In the genomic region with DNA sequence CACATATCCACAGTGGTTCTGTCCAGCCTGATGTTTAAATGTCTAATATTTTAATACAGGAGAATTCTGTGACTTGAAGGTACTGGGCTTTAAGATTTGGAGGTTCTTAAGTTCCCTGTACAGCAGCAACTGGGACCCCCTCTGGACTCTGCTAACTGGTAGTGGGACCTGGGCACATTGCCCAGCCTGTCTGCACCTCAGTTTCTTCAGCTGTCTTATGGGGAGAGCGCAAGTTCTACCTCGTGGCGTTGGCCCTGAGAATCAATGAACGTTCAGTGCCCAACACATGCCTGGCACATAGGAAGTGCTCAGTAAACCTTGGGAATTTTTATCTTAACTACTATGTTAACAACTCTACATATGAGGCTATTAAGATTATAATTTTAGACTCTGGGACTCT, we compare ENCODE assay signal across 14 cellular contexts. TPM values are rescaled to one million over a fixed set of nuclear protein-coding genes. Genes with fewer than 3 reads are reported as not detected.
DNase-seq lines count a peak whose midpoint lies in the region; ATAC-seq and TF ChIP-seq lines count a peak whose summit lies in the region.
"Had no signal": no experiment of that assay in that cellular context is flagged by ENCODE, and none has a peak within 500 bp of the region (broad histone marks: within the 10 kb centered on the region; RNA-seq: fewer than 3 reads in every experiment).

No MANE protein-coding gene starts in this region.

- H4K20me1 ChIP-seq in PC-9 (ENCODE audit: insufficient read depth), result no peaks in the 10 kb centered on the region

- H3K9me3 Mint-ChIP-seq in glutamatergic neuron (ENCODE audit: unreplicated experiment), result peaks cover 7% of the 10 kb centered on the region
- no peaks in the 10 kb centered on the region for H3K9me3 Mint-ChIP-seq in stimulated activated naive B cell treated with anti-CD40 and anti-IgM and Interleukin-4, amounts not matched to agents 10 μg/mL and 1 μg/mL and 100 μg/mL, for 72 hours

- H3K9me2 ChIP-seq in PC-9 (ENCODE audit: insufficient read depth), result no peaks in the 10 kb centered on the region

- peak in 2 of 3 donors; percentile 26 to 46 for DNase-seq in right cardiac atrium
- no peak for DNase-seq in right atrium auricular region (ENCODE audit: low spot score)
- DNase-seq in PC-9, result no peak
- no peak for DNase-seq in glutamatergic neuron
- no peak for DNase-seq in stimulated activated naive B cell treated with anti-CD40 and anti-IgM and Interleukin-4, amounts not matched to agents 10 μg/mL and 1 μg/mL and 100 μg/mL, for 72 hours
- DNase-seq in COLO668 (lab: John Stamatoyannopoulos, UW; ENCODE audit: unreplicated experiment), result no peak
- DNase-seq in GM20000 (ENCODE audit: low spot score), result no peak
- no peak for DNase-seq in thyroid gland
- DNase-seq: GOT3; NCI-H1694; NK-92 treated with Interleukin-12 subunit alpha and Interleukin-12 subunit beta, amount 100 ng/mL, for 24 hours; T-helper 9 cell had no signal

- H3K4me1 ChIP-seq in right cardiac atrium (ENCODE audit: control insufficient read depth, insufficient read depth, low read length) (no peaks in the 10 kb centered on the region), right atrium auricular region (peaks cover 0 to 20% of the 10 kb centered on the region in 2 donors), PC-9 (replicated peaks; ENCODE audit: insufficient read depth) (peaks cover 27% of the 10 kb centered on the region), thyroid gland (peaks cover 5 to 13% of the 10 kb centered on the region in 2 donors)

- no peak for ATAC-seq in right cardiac atrium
- no peak for ATAC-seq in stimulated activated naive B cell treated with anti-CD40 and anti-IgM and Interleukin-4, amounts not matched to agents 10 μg/mL and 1 μg/mL and 100 μg/mL, for 72 hours (replicated peaks)
- ATAC-seq: mucosa of descending colon had no signal

- no peaks in the 10 kb centered on the region for H3K36me3 Mint-ChIP-seq in glutamatergic neuron (ENCODE audit: unreplicated experiment)
- peaks cover 8 to 24% of the 10 kb centered on the region in 2 donors for H3K36me3 Mint-ChIP-seq in stimulated activated naive B cell treated with anti-CD40 and anti-IgM and Interleukin-4, amounts not matched to agents 10 μg/mL and 1 μg/mL and 100 μg/mL, for 72 hours

- no peaks in the 10 kb centered on the region for H3K9me3 ChIP-seq in right cardiac atrium (ENCODE audit: control insufficient read depth, low read length)
- no peaks in the 10 kb centered on the region for H3K9me3 ChIP-seq in right atrium auricular region
- no peaks in the 10 kb centered on the region for H3K9me3 ChIP-seq in PC-9 (ENCODE audit: insufficient read depth, low read depth)
- H3K9me3 ChIP-seq in thyroid gland, result no peaks in the 10 kb centered on the region
- H3K9me3 ChIP-seq: mucosa of descending colon had no signal

- H3K36me3 ChIP-seq in right atrium auricular region (peaks cover 9% of the 10 kb centered on the region), PC-9 (ENCODE audit: low read depth) (no peaks in the 10 kb centered on the region), thyroid gland (no peaks in the 10 kb centered on the region)

- no peaks in the 10 kb centered on the region for H3K79me2 ChIP-seq in PC-9 (ENCODE audit: low read depth)
- H3K79me2 ChIP-seq: hepatocyte had no signal

- H3K27ac ChIP-seq in right cardiac atrium (ENCODE audit: low read length), result no peak overlapping the region
- H3K27ac ChIP-seq in right atrium auricular region, result no peak overlapping the region
- H3K27ac ChIP-seq in PC-9, result no peak overlapping the region
- no peak overlapping the region for H3K27ac ChIP-seq in thyroid gland
- H3K27ac ChIP-seq: hepatocyte had no signal

- POLR2A ChIA-PET in PC-9 (lab: Charles Lee; ENCODE audit: unreplicated experiment), result no interaction called here

- TF ChIP-seq CTCF in right atrium auricular region (IDR thresholded peaks at IDR 0.05), result no peak
- TF ChIP-seq CTCF in PC-9 (conservative IDR thresholded peaks at IDR 0.05), result no peak
- TF ChIP-seq CTCF in glutamatergic neuron (IDR thresholded peaks at IDR 0.05; ENCODE audit: partially characterized antibody, unreplicated experiment), result no peak
- no peak for TF ChIP-seq CTCF in GM20000 (IDR thresholded peaks at IDR 0.05; ENCODE audit: extremely low read depth, missing control alignments)
- no peak for TF ChIP-seq CTCF in thyroid gland (IDR thresholded peaks at IDR 0.05)

- H3K4me3 ChIP-seq in right cardiac atrium (ENCODE audit: low read length) (no peak overlapping the region), right atrium auricular region (no peak overlapping the region), PC-9 (no peak overlapping the region), thyroid gland (replicated peaks in 1 of 3) (no peak overlapping the region)
- H3K4me3 ChIP-seq: hepatocyte, mucosa of descending colon had no signal

- peaks cover 8% of the 10 kb centered on the region; the same call in 1 of the 2 replicates for H3F3A ChIP-seq in PC-9 (ENCODE audit: insufficient read depth, low read depth)

- BruUV-seq in PC-9 (replicated peaks; lab: Mats Ljungman, UMichigan), result no TSS peak

- H3K27ac Mint-ChIP-seq in glutamatergic neuron (ENCODE audit: unreplicated experiment), result peak overlapping the region; percentile 73
- no peak overlapping the region for H3K27ac Mint-ChIP-seq in stimulated activated naive B cell treated with anti-CD40 and anti-IgM and Interleukin-4, amounts not matched to agents 10 μg/mL and 1 μg/mL and 100 μg/mL, for 72 hours

- intact Hi-C loops in right cardiac atrium (cut with DNase I), result no loop called here
- intact Hi-C loops in PC-9 (cut with micrococcal nuclease; ENCODE audit: unreplicated experiment), result no loop called here
- intact Hi-C loops in thyroid gland (cut with DNase I), result no loop called here

- CTCF ChIA-PET in PC-9 (lab: Charles Lee), result interaction anchor here (1.6 kb wide), 1 partner anchor 333 kb away, joined by 3 read pairs; no protein-coding TSS in a partner anchor

- no peak for TF ChIP-seq POLR2A in thyroid gland (IDR thresholded peaks at IDR 0.05)

- peak overlapping the region; percentile 78; the same call in 1 of the 2 replicates for H3K4me2 ChIP-seq in PC-9

- 95% methylated on average over 4 of the region's 4 CpGs for WGBS in right cardiac atrium
- 90 to 93% methylated on average over 4 of the region's 4 CpGs for WGBS in thyroid gland, 2 donors

- H3K27me3 Mint-ChIP-seq in glutamatergic neuron (ENCODE audit: unreplicated experiment), result no peaks in the 10 kb centered on the region
- peaks cover 0 to 3% of the 10 kb centered on the region in 2 donors for H3K27me3 Mint-ChIP-seq in stimulated activated naive B cell treated with anti-CD40 and anti-IgM and Interleukin-4, amounts not matched to agents 10 μg/mL and 1 μg/mL and 100 μg/mL, for 72 hours

- H3K4me3 Mint-ChIP-seq in glutamatergic neuron (ENCODE audit: unreplicated experiment), result peak overlapping the region; percentile 91
- peak overlapping the region; percentile 90 to 97 for H3K4me3 Mint-ChIP-seq in stimulated activated naive B cell treated with anti-CD40 and anti-IgM and Interleukin-4, amounts not matched to agents 10 μg/mL and 1 μg/mL and 100 μg/mL, for 72 hours

- peaks cover 11% of the 10 kb centered on the region for H3K4me1 Mint-ChIP-seq in glutamatergic neuron (ENCODE audit: low read depth, unreplicated experiment)
- H3K4me1 Mint-ChIP-seq in stimulated activated naive B cell treated with anti-CD40 and anti-IgM and Interleukin-4, amounts not matched to agents 10 μg/mL and 1 μg/mL and 100 μg/mL, for 72 hours, result peaks cover 19 to 47% of the 10 kb centered on the region in 2 donors

- no peak overlapping the region for H2AFZ ChIP-seq in PC-9
- H2AFZ ChIP-seq: hepatocyte had no signal

- H3K27me3 ChIP-seq in right cardiac atrium (ENCODE audit: control insufficient read depth, insufficient read depth) (no peaks in the 10 kb centered on the region), right atrium auricular region (no peaks in the 10 kb centered on the region), PC-9 (ENCODE audit: insufficient read depth, low read depth) (no peaks in the 10 kb centered on the region), thyroid gland (no peaks in the 10 kb centered on the region)

RNA-seq across cellular contexts. Expression of a gene that starts 1.4 kb away (rescaled TPM):
- total RNA-seq in right cardiac atrium (1 to 10 TPM; 1.7 to 4.0 (median 3.6) TPM), right atrium auricular region (1 to 10 TPM; 4.3 to 5.2 TPM), PC-9 (2021) (6.1 and 13.1 TPM in 2 replicates), glutamatergic neuron (ENCODE audit: unreplicated experiment) (104 TPM), thyroid gland (1 to 10 TPM; 1.1 to 3.8 (median 2.5) TPM)
- 3.7 TPM for polyA plus RNA-seq in right cardiac atrium

RNA-seq across cellular contexts. Expression of a gene that starts 17.7 kb away (rescaled TPM):
- total RNA-seq in right cardiac atrium (10 to 100 TPM; 10.8 to 13.9 (median 13.8) TPM), right atrium auricular region (10 to 100 TPM; 11.9 to 12.4 TPM), PC-9 (2021) (28.7 and 32.7 TPM in 2 replicates), glutamatergic neuron (ENCODE audit: unreplicated experiment) (45.4 TPM), thyroid gland (10 to 100 TPM; 21.4 to 36.7 (median 33.5) TPM)
- 12.8 TPM for polyA plus RNA-seq in right cardiac atrium

RNA-seq across cellular contexts. Expression of a gene that starts 47.3 kb away (rescaled TPM):
- not detected for total RNA-seq in right cardiac atrium
- not detected for polyA plus RNA-seq in right cardiac atrium
- total RNA-seq in right atrium auricular region, result not detected
- not detected in 2 replicates for total RNA-seq in PC-9 (2021)
- not detected for total RNA-seq in glutamatergic neuron (ENCODE audit: unreplicated experiment)
- total RNA-seq in thyroid gland, result not detected
- total RNA-seq: hepatocyte, mucosa of descending colon had no signal

RNA-seq across cellular contexts. Expression of a gene that starts 55.3 kb away (rescaled TPM):
- 1 to 10 TPM; 2.1 to 4.1 (median 3.5) TPM for total RNA-seq in right cardiac atrium
- 4.6 TPM for polyA plus RNA-seq in right cardiac atrium
- total RNA-seq in right atrium auricular region, result 1 to 10 TPM; 2.0 to 2.4 TPM
- total RNA-seq in PC-9 (2021), result 7.1 and 11.1 TPM in 2 replicates
- total RNA-seq in glutamatergic neuron (ENCODE audit: unreplicated experiment), result 27.9 TPM
- 1 to 10 TPM; 1.5 to 2.8 (median 2.0) TPM for total RNA-seq in thyroid gland

RNA-seq across cellular contexts. Expression of a gene that starts 57.0 kb away (rescaled TPM):
- 10 to 100 TPM; 30.3 to 90.2 (median 47.1) TPM for total RNA-seq in right cardiac atrium
- polyA plus RNA-seq in right cardiac atrium, result 37.3 TPM
- 10 to 100 TPM in 1 of 2 donors, 1 to 10 TPM in 1; 4.9 to 27.7 TPM for total RNA-seq in right atrium auricular region
- 0.39 and 0.50 TPM in 2 replicates for total RNA-seq in PC-9 (2021)
- total RNA-seq in glutamatergic neuron (ENCODE audit: unreplicated experiment), result 1.3 TPM
- 1 to 10 TPM; 2.4 to 9.3 (median 8.7) TPM for total RNA-seq in thyroid gland

Comparison
In these comparisons a context has a peak if more than half of its experiments do, and no peak if none do; other contexts are left out.
1. DNase-seq: peak in right cardiac atrium (2 of 3); none in right atrium auricular region (single experiment), PC-9 (0 of 2), glutamatergic neuron (single experiment), stimulated activated naive B cell treated with anti-CD40 and anti-IgM and Interleukin-4, amounts not matched to agents 10 μg/mL and 1 μg/mL and 100 μg/mL, for 72 hours (single experiment), COLO668 (single experiment), GM20000 (single experiment) and thyroid gland (0 of 2).